ENCODE assay signal across 10 cellular contexts in the genomic region with DNA sequence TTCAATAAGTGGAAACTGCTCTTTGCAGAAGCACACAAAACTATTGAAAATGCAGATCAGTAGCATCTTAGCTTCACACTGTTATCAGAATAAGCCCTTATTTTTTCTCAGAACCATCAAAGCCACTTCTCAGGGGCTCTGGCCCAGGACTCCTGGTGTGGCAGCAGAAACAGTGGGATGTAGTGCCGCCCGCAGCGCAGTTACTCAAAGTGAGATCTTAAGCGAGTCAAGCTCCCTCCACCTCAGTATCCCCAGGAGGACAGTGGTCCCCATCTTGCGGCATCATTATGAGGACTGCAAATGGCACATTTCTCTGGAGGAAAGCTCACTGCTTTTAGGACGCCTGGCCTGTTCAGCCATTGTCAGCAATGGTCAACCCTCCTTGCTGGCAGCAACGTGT.
DNase-seq lines count a peak whose midpoint lies in the region; ATAC-seq and TF ChIP-seq lines count a peak whose summit lies in the region.
"Had no signal": no experiment of that assay in that cellular context is flagged by ENCODE, and none has a peak within 500 bp of the region (broad histone marks: within the 10 kb centered on the region; RNA-seq: fewer than 3 reads in every experiment).

No MANE protein-coding gene starts in this region.

- H3K4me3 ChIP-seq in heart left ventricle (no peak overlapping the region), neutrophil (ENCODE audit: low read depth in 1 of 2, low read length in 1 of 2) (no peak overlapping the region), vagina (no peak overlapping the region), dorsolateral prefrontal cortex (no peak overlapping the region)
- H3K4me3 ChIP-seq in effector memory CD4-positive, alpha-beta T cell (ENCODE audit: insufficient read depth, low read depth, low read length, poor library complexity, severe bottlenecking), result no peak overlapping the region

- H3K27ac ChIP-seq in heart left ventricle (peak overlapping the region in 11 of 12 donors; percentile 6 to 78 (median 56)), neutrophil (peak overlapping the region; percentile 99), vagina (peak overlapping the region; percentile 5), dorsolateral prefrontal cortex (peak overlapping the region in 21 of 59 donors; percentile 2 to 72 (median 48))
- peak overlapping the region; percentile 56 for H3K27ac ChIP-seq in effector memory CD4-positive, alpha-beta T cell (ENCODE audit: insufficient read depth, low read length, poor library complexity, severe bottlenecking)

- TF ChIP-seq POLR2A in heart left ventricle (IDR thresholded peaks at IDR 0.05) (no peak), vagina (IDR thresholded peaks at IDR 0.05) (no peak)

- ATAC-seq in heart left ventricle (no peak), left ventricle myocardium superior (no peak), GM21723 (IDR thresholded peaks at IDR 0.05; ENCODE audit: unreplicated experiment) (no peak)

- TF ChIP-seq CTCF in heart left ventricle (IDR thresholded peaks at IDR 0.05), result no peak
- TF ChIP-seq CTCF in neutrophil (IDR thresholded peaks at IDR 0.05), result no peak
- TF ChIP-seq CTCF in vagina (IDR thresholded peaks at IDR 0.05), result no peak
- TF ChIP-seq CTCF in dorsolateral prefrontal cortex (IDR thresholded peaks at IDR 0.05 in 54 of 56, conservative IDR thresholded peaks at IDR 0.05 in 2 of 56; ENCODE audit: low read depth in 1 of 56, partially characterized antibody in 56 of 56), result no peak

- H3K9me3 ChIP-seq in heart left ventricle (no peaks in the 10 kb centered on the region), neutrophil (no peaks in the 10 kb centered on the region), vagina (no peaks in the 10 kb centered on the region)
- H3K9me3 ChIP-seq in effector memory CD4-positive, alpha-beta T cell (ENCODE audit: control insufficient read depth, low read length), result no peaks in the 10 kb centered on the region

- WGBS in heart left ventricle, 4 donors, result 80 to 95% (median 91%) methylated on average over 7 of the region's 7 CpGs

- H3K36me3 ChIP-seq in heart left ventricle (peaks cover 0 to 4% (median 0%) of the 10 kb centered on the region in 9 donors), neutrophil (peaks cover 52% of the 10 kb centered on the region), vagina (no peaks in the 10 kb centered on the region)
- H3K36me3 ChIP-seq in effector memory CD4-positive, alpha-beta T cell (ENCODE audit: control insufficient read depth, insufficient read depth, low read length), result no peaks in the 10 kb centered on the region

- H3K4me1 ChIP-seq in heart left ventricle (peaks cover 0 to 79% (median 41%) of the 10 kb centered on the region in 12 donors), neutrophil (ENCODE audit: control insufficient read depth in 1 of 2, insufficient read depth in 1 of 2, low read depth in 1 of 2, low read length in 1 of 2) (peaks cover 57 to 84% of the 10 kb centered on the region in 2 experiments), vagina (peaks cover 51% of the 10 kb centered on the region)
- peaks cover 71% of the 10 kb centered on the region for H3K4me1 ChIP-seq in effector memory CD4-positive, alpha-beta T cell (ENCODE audit: control insufficient read depth, insufficient read depth, low read length, poor library complexity, severe bottlenecking)

- H3K27me3 ChIP-seq in heart left ventricle (no peaks in the 10 kb centered on the region), neutrophil (no peaks in the 10 kb centered on the region), vagina (no peaks in the 10 kb centered on the region), dorsolateral prefrontal cortex (no peaks in the 10 kb centered on the region)
- no peaks in the 10 kb centered on the region for H3K27me3 ChIP-seq in effector memory CD4-positive, alpha-beta T cell (replicated peaks; ENCODE audit: control insufficient read depth, insufficient read depth, low read length, poor library complexity, severe bottlenecking)

- no peak for DNase-seq in heart left ventricle
- DNase-seq in left ventricle myocardium superior, result no peak
- DNase-seq in effector memory CD4-positive, alpha-beta T cell, result no peak
- DNase-seq in vagina (ENCODE audit: extremely low spot score in 2 of 2), result no peak
- no peak for DNase-seq in dorsolateral prefrontal cortex
- DNase-seq in GM19238 (ENCODE audit: insufficient read length, low spot score), result no peak
- DNase-seq: AML-193, RPMI8226 had no signal

- intact Hi-C loops in heart left ventricle (cut with DNase I), result loop anchor here in 2 of 10 donors (5.0 kb wide), 1 partner anchor 60 kb away; the partner anchor contains the start of gene MBP (in 2 of the 2)
- intact Hi-C loops in left ventricle myocardium superior (cut with micrococcal nuclease), result no loop called here
- intact Hi-C loops in vagina (cut with DNase I), result no loop called here
- intact Hi-C loops in dorsolateral prefrontal cortex (cut with DNase I), result loop anchor here in 1 of 2 donors (5.0 kb wide), 1 partner anchor 140 kb away; no protein-coding TSS in a partner anchor
